In genomic region chr6:32967151-32968091, GRCh38 we compare ENCODE assay signal across 8 cellular contexts. TPM values are rescaled to one million over a fixed set of nuclear protein-coding genes. Genes with fewer than 3 reads are reported as not detected.
DNase-seq lines count a peak whose midpoint lies in the region; ATAC-seq, FAIRE-seq and TF ChIP-seq lines count a peak whose summit lies in the region.

No MANE protein-coding gene starts in this region.

- H3K4me1 ChIP-seq in Loucy (ENCODE audit: insufficient read depth, low read length, poor library complexity, severe bottlenecking) (peaks cover 20% of the 10 kb centered on the region), H1 (replicated peaks in 1 of 4; ENCODE audit: control insufficient read depth in 3 of 4, insufficient read depth in 4 of 4, low read length in 3 of 4) (peaks cover 0 to 5% (median under 1%) of the 10 kb centered on the region in 4 experiments; a peak in 3 of 7 replicates), mucosa of stomach (ENCODE audit: control insufficient read depth, insufficient read depth, low read length) (peaks cover 16% of the 10 kb centered on the region)

- TF ChIP-seq CTCF in Loucy (conservative IDR thresholded peaks at IDR 0.05; ENCODE audit: low read length) (peak; percentile 86), H1 (IDR thresholded peaks at IDR 0.05; ENCODE audit: control extremely low read depth in 1 of 3, insufficient read depth in 1 of 3, low read depth in 1 of 3, low read length in 3 of 3) (peak in 2 of 3 experiments; percentile 66 to 79; a peak in 3 of 4 replicates)

- peak overlapping the region; percentile 94 for H4K5ac ChIP-seq in H1 (ENCODE audit: insufficient read length, low read depth, low read length)

- H3K27ac Mint-ChIP-seq in activated CD4-positive, alpha-beta T cell treated with anti-CD3 and anti-CD28 coated beads for 36 hours, result peak overlapping the region; percentile 97

- intact Hi-C loops in activated CD4-positive, alpha-beta T cell treated with anti-CD3 and anti-CD28 coated beads for 36 hours (cut with DNase I, micrococcal nuclease), result loop anchor here (1.0 to 5.0 kb wide), 13 partner anchors 14 to 424 kb away; partner anchors contain the start of genes HLA-DMA (in 2 of the 2), HLA-DMB (in 2 of the 2), KIFC1 (in 1 of the 2) and PSMB9 (in 1 of the 2)

- H4K91ac ChIP-seq in H1 (replicated peaks; ENCODE audit: insufficient read length, low read length), result peak overlapping the region; percentile 72

- H3K36me3 Mint-ChIP-seq in activated CD4-positive, alpha-beta T cell treated with anti-CD3 and anti-CD28 coated beads for 36 hours (ENCODE audit: low read depth), result peaks cover 32% of the 10 kb centered on the region

- POLR2A ChIA-PET in activated CD4-positive, alpha-beta T cell treated with anti-CD3 and anti-CD28 coated beads for 36 hours (lab: Charles Lee), result interaction anchor here (0.6 to 7.6 kb wide), 6 partner anchors 11 to 818 kb away, joined by 3 to 71 read pairs (median 4); partner anchors contain the start of gene HLA-DMB
- POLR2A ChIA-PET in H1 (lab: Charles Lee; ENCODE audit: partially characterized antibody), result interaction anchor here (0.7 to 33.3 kb wide), 9 partner anchors 1 to 282 kb away, joined by 3 to 1158 read pairs (median 49); partner anchors contain the start of genes BRD2, HLA-DMA, HLA-DMB and PSMB9

- H4K20me1 ChIP-seq in Loucy (ENCODE audit: insufficient read depth, low read length, poor library complexity, severe bottlenecking), result peaks cover 5% of the 10 kb centered on the region
- peaks cover 1 to 3% of the 10 kb centered on the region in 2 experiments for H4K20me1 ChIP-seq in H1 (replicated peaks in 1 of 2; ENCODE audit: control insufficient read depth in 1 of 2, insufficient read depth in 2 of 2, low read length in 2 of 2)

- H3K27ac ChIP-seq in H1 (ENCODE audit: low read depth, low read length), result 0 out of 2 replicates have a peak overlapping the region, but pooled peaks have one; percentile 99

- H3K9me3 ChIP-seq in Loucy (ENCODE audit: insufficient read depth, low read depth, low read length), result no peaks in the 10 kb centered on the region
- H3K9me3 ChIP-seq in H1 (ENCODE audit: insufficient read depth in 2 of 2, low read depth in 1 of 2, low read length in 1 of 2), result no peaks in the 10 kb centered on the region; a peak in 1 of 4 replicates
- no peaks in the 10 kb centered on the region for H3K9me3 ChIP-seq in mucosa of stomach (ENCODE audit: control insufficient read depth, low read length)

- H3K79me2 ChIP-seq in Loucy (ENCODE audit: insufficient read depth, low read length) (peaks cover 56% of the 10 kb centered on the region), H1 (ENCODE audit: control insufficient read depth in 1 of 2, insufficient read depth in 2 of 2, low read length in 2 of 2) (peaks cover 6 to 72% of the 10 kb centered on the region in 2 experiments)

- peaks cover 8% of the 10 kb centered on the region for H3K36me3 ChIP-seq in Loucy (ENCODE audit: insufficient read depth, low read length)
- peaks cover 0 to 4% (median 1%) of the 10 kb centered on the region in 4 experiments; a peak in 3 of 8 replicates for H3K36me3 ChIP-seq in H1 (ENCODE audit: control insufficient read depth in 2 of 4, insufficient read depth in 4 of 4, low read length in 3 of 4)
- H3K36me3 ChIP-seq in mucosa of stomach (ENCODE audit: control insufficient read depth, insufficient read depth, low read length), result peaks cover 2% of the 10 kb centered on the region

- H3K23me2 ChIP-seq in H1 (ENCODE audit: low read depth, low read length), result peaks cover 8% of the 10 kb centered on the region

- H3K14ac ChIP-seq in H1 (ENCODE audit: insufficient read length), result no peak overlapping the region

- H3K4me1 Mint-ChIP-seq in activated CD4-positive, alpha-beta T cell treated with anti-CD3 and anti-CD28 coated beads for 36 hours, result peaks cover 36% of the 10 kb centered on the region

- H3K27me3 ChIP-seq in Loucy (ENCODE audit: insufficient read depth, low read length, poor library complexity, severe bottlenecking) (peaks cover 21% of the 10 kb centered on the region), H1 (replicated peaks in 1 of 4; ENCODE audit: control insufficient read depth in 3 of 4, extremely low read depth in 1 of 4, insufficient read depth in 3 of 4, low read length in 3 of 4) (no peaks in the 10 kb centered on the region), mucosa of stomach (ENCODE audit: control insufficient read depth, insufficient read depth, low read length) (no peaks in the 10 kb centered on the region)

- H2BK15ac ChIP-seq in H1 (ENCODE audit: low read length), result peak overlapping the region; percentile 84; the same call in 1 of the 2 replicates

- H2AFZ ChIP-seq in Loucy (ENCODE audit: low read length) (peak overlapping the region; percentile 48; the same call in 1 of the 2 replicates), H1 (ENCODE audit: low read length) (no peak overlapping the region)

- TF ChIP-seq RAD21 in H1 (IDR thresholded peaks at IDR 0.05 in 1 of 2, conservative IDR thresholded peaks at IDR 0.05 in 1 of 2; ENCODE audit: low read depth in 2 of 2, low read length in 2 of 2), result peak; percentile 38 to 47; a peak in 3 of 4 replicates

- peaks cover 16% of the 10 kb centered on the region; the same call in 1 of the 2 replicates for H3F3A ChIP-seq in Loucy (ENCODE audit: low read depth)

- H2BK5ac ChIP-seq in H1 (ENCODE audit: low read depth, low read length), result peak overlapping the region; percentile 97; the same call in 1 of the 2 replicates

- no peak overlapping the region for H3K23ac ChIP-seq in H1 (ENCODE audit: insufficient read length)

- H3K27me3 Mint-ChIP-seq in activated CD4-positive, alpha-beta T cell treated with anti-CD3 and anti-CD28 coated beads for 36 hours, result no peaks in the 10 kb centered on the region

- no peak for TF ChIP-seq POLR2A in H1 (IDR thresholded peaks at IDR 0.05; ENCODE audit: control extremely low read depth in 1 of 2, low read depth in 2 of 2, low read length in 2 of 2)

- 0 out of 2 replicates have a peak overlapping the region, but pooled peaks have one; percentile 84 for H3K18ac ChIP-seq in H1 (ENCODE audit: extremely low read depth, low read length)

- H3K4me3 ChIP-seq in Loucy (ENCODE audit: low read length, poor library complexity, severe bottlenecking) (peak overlapping the region; percentile 96), H1 (ENCODE audit: extremely low read depth in 1 of 4, insufficient read depth in 2 of 4, low read depth in 3 of 4, low read length in 4 of 4) (peak overlapping the region; percentile 90 to 99 (median 96)), mucosa of stomach (ENCODE audit: low read length) (peak overlapping the region; percentile 90)

- peak overlapping the region; percentile 98 for H3K4me3 Mint-ChIP-seq in activated CD4-positive, alpha-beta T cell treated with anti-CD3 and anti-CD28 coated beads for 36 hours

- H3K56ac ChIP-seq in H1 (replicated peaks; ENCODE audit: insufficient read length, low read depth, low read length), result no peak overlapping the region

- TF ChIP-seq EP300 in H1 (IDR thresholded peaks at IDR 0.05; ENCODE audit: borderline replicate concordance in 1 of 2, low read depth in 2 of 2, low read length in 2 of 2), result no peak

- H2BK120ac ChIP-seq in H1 (replicated peaks; ENCODE audit: low read depth, low read length), result peak overlapping the region; percentile 51

- H3K4ac ChIP-seq in H1 (replicated peaks; ENCODE audit: insufficient read length, low read depth, low read length), result peak overlapping the region; percentile 49

- no peak overlapping the region for H2AK5ac ChIP-seq in H1 (ENCODE audit: low read depth, low read length)

- H3K9ac ChIP-seq in Loucy (ENCODE audit: low read depth, low read length, poor library complexity, severe bottlenecking), result peak overlapping the region; percentile 100
- H3K9ac ChIP-seq in H1 (replicated peaks in 1 of 4; ENCODE audit: extremely low read depth in 1 of 4, low read depth in 3 of 4, low read length in 3 of 4), result peak overlapping the region in 3 of 4 experiments; percentile 67 to 97 (median 91); a peak in 6 of 7 replicates
- H3K9ac ChIP-seq in mucosa of stomach (ENCODE audit: low read length), result peak overlapping the region; percentile 99

- peak; percentile 51 for DNase-seq in activated CD4-positive, alpha-beta T cell treated with anti-CD3 and anti-CD28 coated beads for 36 hours
- DNase-seq in activated CD4-positive, alpha-beta T cell treated with anti-CD3 and anti-CD28 coated beads for 1 hour, result no peak
- peak; percentile 76 for DNase-seq in SKM-1 treated with dmso at 0.1 percent for 144 hours (lab: John Stamatoyannopoulos, UW; ENCODE audit: unreplicated experiment)
- peak in 1 of 2 experiments; percentile 44 for DNase-seq in H1 (ENCODE audit: low read depth in 1 of 2, low spot score in 2 of 2)

- no peak for ATAC-seq in activated CD4-positive, alpha-beta T cell treated with anti-CD3 and anti-CD28 coated beads for 36 hours
- ATAC-seq in GM18858 (IDR thresholded peaks at IDR 0.05; ENCODE audit: unreplicated experiment) (no peak), GM18502 (IDR thresholded peaks at IDR 0.05; ENCODE audit: poor library complexity, unreplicated experiment) (no peak)

- peak overlapping the region; percentile 82; the same call in 1 of the 2 replicates for H2BK12ac ChIP-seq in H1 (ENCODE audit: low read depth, low read length)

- H2BK20ac ChIP-seq in H1 (ENCODE audit: low read length), result no peak overlapping the region

- CTCF ChIA-PET in activated CD4-positive, alpha-beta T cell treated with anti-CD3 and anti-CD28 coated beads for 36 hours (lab: Charles Lee), result interaction anchor here (0.6 to 13.4 kb wide), 20 partner anchors 10 to 281 kb away, joined by 3 to 197 read pairs (median 4); partner anchors contain the start of genes HLA-DMA, HLA-DMB and TAP2
- CTCF ChIA-PET in H1 (lab: Charles Lee; ENCODE audit: partially characterized antibody), result interaction anchor here (1.0 to 14.6 kb wide), 15 partner anchors 9 to 314 kb away, joined by 3 to 168 read pairs (median 5); partner anchors contain the start of genes HLA-DMA and TAP2

- peak overlapping the region; percentile 98 for H3K4me2 ChIP-seq in Loucy (ENCODE audit: low read depth, low read length, poor library complexity, severe bottlenecking)
- H3K4me2 ChIP-seq in H1 (ENCODE audit: insufficient read depth in 1 of 2, low read depth in 2 of 2, low read length in 2 of 2), result peak overlapping the region; percentile 75 to 76

- no peaks in the 10 kb centered on the region for H3K9me2 ChIP-seq in Loucy (replicated peaks; ENCODE audit: low read depth, low read length)

- no peaks in the 10 kb centered on the region for H3K9me3 Mint-ChIP-seq in activated CD4-positive, alpha-beta T cell treated with anti-CD3 and anti-CD28 coated beads for 36 hours (ENCODE audit: low read depth)

- 12% methylated on average over 16 of the region's 16 CpGs; no CpG with 5 or more reads in 1 of the 2 experiments for WGBS in H1 (ENCODE audit: extremely low coverage in 1 of 2, insufficient coverage in 1 of 2, insufficient read length in 1 of 2, insufficient replicate concordance in 2 of 2, low coverage in 1 of 2, low lambda C conversion rate in 2 of 2, missing lambda C conversion rate in 1 of 2), 2 experiments

- no peak overlapping the region for H4K8ac ChIP-seq in H1 (ENCODE audit: extremely low read depth, insufficient read depth, low read length)

- peak; percentile 86 for FAIRE-seq in H1 (lab: Jason Lieb, UNC)

- no peaks in the 10 kb centered on the region; the same call in 1 of the 2 replicates for H3K79me1 ChIP-seq in H1 (ENCODE audit: low read depth, low read length)

RNA-seq across cellular contexts. Expression of gene BRD2, which starts 1.0 kb away (rescaled TPM):
- 100 to 1,000 TPM; 230 to 338 TPM for total RNA-seq in activated CD4-positive, alpha-beta T cell treated with anti-CD3 and anti-CD28 coated beads for 36 hours
- total RNA-seq in H1 (2021; fragmentation: NEBNext Ultra II Directional; extraction: Animal tissue kit (Norgen Biotek cat#: 25700)), result 179 and 185 TPM in 2 replicates
- polyA plus RNA-seq in H1 (2011; rRNA removed), result 101 and 132 TPM in 2 replicates
- 118 TPM for polyA plus RNA-seq in H1 (2011; cell fraction: cytosol; rRNA removed)
- polyA plus RNA-seq in H1 (2011; cell fraction: nucleus; rRNA removed), result 277 TPM
- 160 to 229 TPM (median 169 TPM) in 4 replicates for polyA plus RNA-seq in H1 (2012, experiment 1 of 2)
- polyA plus RNA-seq in H1 (2012, experiment 2 of 2), result 108 TPM
- 146 TPM for polyA plus RNA-seq in H1 (2013, experiment 1 of 2)
- polyA plus RNA-seq in H1 (2013, experiment 2 of 2), result 135 TPM
- polyA minus RNA-seq in H1 (2011; rRNA and poly(A)+ RNA removed), result 120 and 132 TPM in 2 replicates
- 85.9 TPM for polyA minus RNA-seq in H1 (2011; cell fraction: cytosol; rRNA and poly(A)+ RNA removed)
- polyA minus RNA-seq in H1 (2011; cell fraction: nucleus; rRNA and poly(A)+ RNA removed), result 174 TPM

RNA-seq across cellular contexts. Expression of gene HLA-DMA, which starts 14.5 kb away (rescaled TPM):
- 10 to 100 TPM; 11.8 TPM for total RNA-seq in activated CD4-positive, alpha-beta T cell treated with anti-CD3 and anti-CD28 coated beads for 36 hours
- 13.3 and 15.1 TPM in 2 replicates for total RNA-seq in H1 (2021; fragmentation: NEBNext Ultra II Directional; extraction: Animal tissue kit (Norgen Biotek cat#: 25700))
- 18.0 and 23.1 TPM in 2 replicates for polyA plus RNA-seq in H1 (2011; rRNA removed)
- polyA plus RNA-seq in H1 (2011; cell fraction: cytosol; rRNA removed), result 16.6 TPM
- 27.7 TPM for polyA plus RNA-seq in H1 (2011; cell fraction: nucleus; rRNA removed)
- polyA plus RNA-seq in H1 (2012, experiment 1 of 2), result 11.8 to 16.5 TPM (median 15.3 TPM) in 4 replicates
- 18.7 TPM for polyA plus RNA-seq in H1 (2012, experiment 2 of 2)
- 14.8 TPM for polyA plus RNA-seq in H1 (2013, experiment 1 of 2)
- polyA plus RNA-seq in H1 (2013, experiment 2 of 2), result 15.8 TPM
- 8.9 and 9.5 TPM in 2 replicates for polyA minus RNA-seq in H1 (2011; rRNA and poly(A)+ RNA removed)
- 5.5 TPM for polyA minus RNA-seq in H1 (2011; cell fraction: cytosol; rRNA and poly(A)+ RNA removed)
- 8.5 TPM for polyA minus RNA-seq in H1 (2011; cell fraction: nucleus; rRNA and poly(A)+ RNA removed)

RNA-seq across cellular contexts. Expression of gene HLA-DMB, which starts 26.6 kb away (rescaled TPM):
- total RNA-seq in activated CD4-positive, alpha-beta T cell treated with anti-CD3 and anti-CD28 coated beads for 36 hours, result 1 to 10 TPM; 1.9 to 2.3 TPM
- 1.3 and 2.7 TPM in 2 replicates for total RNA-seq in H1 (2021; fragmentation: NEBNext Ultra II Directional; extraction: Animal tissue kit (Norgen Biotek cat#: 25700))
- polyA plus RNA-seq in H1 (2011; rRNA removed), result 3.2 and 4.7 TPM in 2 replicates
- polyA plus RNA-seq in H1 (2011; cell fraction: cytosol; rRNA removed), result 3.1 TPM
- polyA plus RNA-seq in H1 (2011; cell fraction: nucleus; rRNA removed), result 2.7 TPM
- 1.6 to 2.7 TPM (median 2.2 TPM) in 4 replicates for polyA plus RNA-seq in H1 (2012, experiment 1 of 2)
- 3.1 TPM for polyA plus RNA-seq in H1 (2012, experiment 2 of 2)
- polyA plus RNA-seq in H1 (2013, experiment 1 of 2), result 4.2 TPM
- 4.2 TPM for polyA plus RNA-seq in H1 (2013, experiment 2 of 2)
- 2.2 and 2.5 TPM in 2 replicates for polyA minus RNA-seq in H1 (2011; rRNA and poly(A)+ RNA removed)
- 2.0 TPM for polyA minus RNA-seq in H1 (2011; cell fraction: cytosol; rRNA and poly(A)+ RNA removed)
- 1.7 TPM for polyA minus RNA-seq in H1 (2011; cell fraction: nucleus; rRNA and poly(A)+ RNA removed)

RNA-seq across cellular contexts. Expression of gene HLA-DOA, which starts 42.0 kb away (rescaled TPM):
- 1 to 10 TPM; 1.7 to 3.3 TPM for total RNA-seq in activated CD4-positive, alpha-beta T cell treated with anti-CD3 and anti-CD28 coated beads for 36 hours
- total RNA-seq in H1 (2021; fragmentation: NEBNext Ultra II Directional; extraction: Animal tissue kit (Norgen Biotek cat#: 25700)), result 23.7 TPM in 2 replicates
- 89.0 and 120 TPM in 2 replicates for polyA plus RNA-seq in H1 (2011; rRNA removed)
- 55.7 TPM for polyA plus RNA-seq in H1 (2011; cell fraction: cytosol; rRNA removed)
- 127 TPM for polyA plus RNA-seq in H1 (2011; cell fraction: nucleus; rRNA removed)
- 30.8 to 37.5 TPM (median 34.1 TPM) in 4 replicates for polyA plus RNA-seq in H1 (2012, experiment 1 of 2)
- polyA plus RNA-seq in H1 (2012, experiment 2 of 2), result 56.4 TPM
- 32.5 TPM for polyA plus RNA-seq in H1 (2013, experiment 1 of 2)
- 36.8 TPM for polyA plus RNA-seq in H1 (2013, experiment 2 of 2)
- polyA minus RNA-seq in H1 (2011; rRNA and poly(A)+ RNA removed), result 73.5 and 94.6 TPM in 2 replicates
- 28.8 TPM for polyA minus RNA-seq in H1 (2011; cell fraction: cytosol; rRNA and poly(A)+ RNA removed)
- polyA minus RNA-seq in H1 (2011; cell fraction: nucleus; rRNA and poly(A)+ RNA removed), result 40.2 TPM
